ENCODE assay signal across 8 cellular contexts in the genomic region with DNA sequence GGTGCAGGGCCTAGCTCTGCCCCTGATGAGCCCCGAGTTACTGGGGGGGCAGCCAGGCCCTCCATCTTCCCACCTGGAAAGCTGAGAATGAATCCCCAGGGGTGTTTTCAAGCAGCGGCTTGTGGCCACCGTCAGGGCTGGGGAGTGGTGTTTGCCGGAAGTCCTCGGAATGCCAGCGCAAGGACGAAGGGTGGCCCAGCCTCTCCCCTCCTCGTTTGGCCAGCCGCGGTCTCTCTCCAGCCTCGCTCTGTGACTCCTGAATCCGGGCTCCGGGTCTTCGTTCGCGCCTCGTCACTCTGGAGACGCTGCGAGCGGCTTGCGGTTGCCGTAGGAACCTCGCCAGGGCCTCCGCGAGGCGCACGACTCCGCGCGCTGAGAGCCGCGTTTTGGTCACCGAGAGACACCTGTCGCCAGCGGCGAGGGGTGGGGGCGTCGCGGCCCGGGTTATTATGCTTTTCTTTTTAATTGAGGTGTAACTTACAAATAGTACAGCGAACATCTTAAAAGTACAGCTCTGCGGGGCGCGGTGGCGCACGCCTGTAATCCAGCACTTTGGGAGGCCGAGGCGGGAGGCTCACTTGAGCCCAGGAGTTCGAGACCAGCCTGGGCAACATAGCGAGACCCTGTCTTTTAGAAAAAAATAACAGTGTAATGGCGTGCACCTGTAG. TPM values are rescaled to one million over a fixed set of nuclear protein-coding genes. Genes with fewer than 3 reads are reported as not detected.
DNase-seq lines count a peak whose midpoint lies in the region; ATAC-seq and TF ChIP-seq lines count a peak whose summit lies in the region.

No MANE protein-coding gene starts in this region.

- peak overlapping the region; percentile 11; the same call in 1 of the 2 replicates for H3K9ac ChIP-seq in ES-I3 (ENCODE audit: low read depth, low read length)

- no peaks in the 10 kb centered on the region for H3K36me3 ChIP-seq in ES-I3 (ENCODE audit: insufficient read depth, low read length)
- H3K36me3 ChIP-seq in hepatocyte (replicated peaks; ENCODE audit: insufficient read depth, low read depth), result no peaks in the 10 kb centered on the region

- TF ChIP-seq CTCF in hepatocyte (IDR thresholded peaks at IDR 0.05; ENCODE audit: poor library complexity), result no peak

- DNase-seq in NCI-H1436 treated with DMSO at 0.1 percent for 48 hours (lab: John Stamatoyannopoulos, UW) (peak; percentile 50), T-helper 1 cell (peak in 3 of 5 donors; percentile 17 to 50 (median 19)), astrocyte of the hippocampus (ENCODE audit: low read depth, low spot score) (peak; percentile 95), hepatocyte (ENCODE audit: low spot score) (peak; percentile 92), retina (peak; percentile 94)

- no peak overlapping the region for H3K4me3 ChIP-seq in hepatocyte

- H3K9me2 ChIP-seq in hepatocyte (replicated peaks; ENCODE audit: insufficient read depth), result no peaks in the 10 kb centered on the region

- WGBS in hepatocyte (ENCODE audit: low lambda C conversion rate, missing lambda C conversion rate), result 16% methylated on average over 51 of the region's 51 CpGs

- peak overlapping the region; percentile 81 for H3K4me2 ChIP-seq in hepatocyte

- H3K79me2 ChIP-seq in hepatocyte, result no peaks in the 10 kb centered on the region

- H3K4me1 ChIP-seq in ES-I3 (ENCODE audit: insufficient read depth, low read length) (peaks cover 12% of the 10 kb centered on the region), hepatocyte (ENCODE audit: insufficient read depth) (peaks cover 11% of the 10 kb centered on the region)

- no peak overlapping the region for H3K27ac ChIP-seq in hepatocyte

- H3K27me3 ChIP-seq in hepatocyte, result peaks cover under 1% of the 10 kb centered on the region

- H3K9me3 ChIP-seq in ES-I3 (ENCODE audit: control insufficient read depth, insufficient read depth, low read length) (no peaks in the 10 kb centered on the region), hepatocyte (ENCODE audit: low read depth) (no peaks in the 10 kb centered on the region)

- H2AFZ ChIP-seq in hepatocyte, result no peak overlapping the region

- no peak for ATAC-seq in HG03354 (IDR thresholded peaks at IDR 0.05; ENCODE audit: poor library complexity, severe bottlenecking, unreplicated experiment)
- ATAC-seq in GM19455 (IDR thresholded peaks at IDR 0.05; ENCODE audit: unreplicated experiment), result no peak

- H4K20me1 ChIP-seq in hepatocyte (ENCODE audit: insufficient read depth, poor library complexity, severe bottlenecking), result no peaks in the 10 kb centered on the region

RNA-seq across cellular contexts. Expression of a gene that starts 6.3 kb away (rescaled TPM):
- total RNA-seq in hepatocyte, result 92.4 and 98.9 TPM in 2 replicates
- 169 and 171 TPM in 2 replicates for polyA plus RNA-seq in hepatocyte

RNA-seq across cellular contexts. Expression of a gene that starts 6.5 kb away (rescaled TPM):
- total RNA-seq in hepatocyte, result 0.24 and 0.50 TPM in 2 replicates
- polyA plus RNA-seq in hepatocyte, result 0.08 and 0.30 TPM in 2 replicates

RNA-seq across cellular contexts. Expression of a gene that starts 44.6 kb away (rescaled TPM):
- 432 and 433 TPM in 2 replicates for total RNA-seq in hepatocyte
- 42.3 and 50.1 TPM in 2 replicates for polyA plus RNA-seq in hepatocyte

Comparison
In these comparisons a context has a peak if more than half of its experiments do, and no peak if none do; other contexts are left out.
1. DNase-seq: peak in every context shown above with its lines; median percentile 95 in astrocyte of the hippocampus; 94 in retina; 92 in hepatocyte; 50 in NCI-H1436 treated with DMSO at 0.1 percent for 48 hours; 19 in T-helper 1 cell.